Comparison of ENCODE assay signal across 27 cellular contexts in genomic region chr17:67044940-67045339, GRCh38. TPM values are rescaled to one million over a fixed set of nuclear protein-coding genes. Genes with fewer than 3 reads are reported as not detected.
"Had no signal": no experiment of that assay in that cellular context is flagged by ENCODE, and none has a peak within 500 bp of the region (broad histone marks: within the 10 kb centered on the region; RNA-seq: fewer than 3 reads in every experiment).

No MANE protein-coding gene starts in this region.

- H3K27me3 ChIP-seq: breast epithelium, colonic mucosa, thyroid gland, upper lobe of right lung had no signal

- ATAC-seq: activated CD8-positive, alpha-beta memory T cell treated with anti-CD3 and anti-CD28 coated beads, Interleukin-2, amount 10 ng/mL, durations not matched to agents 7 days and 5 days; activated CD8-positive, alpha-beta T cell treated with anti-CD3 and anti-CD28 coated beads for 36 hours; activated naive CD4-positive, alpha-beta T cell treated with anti-CD3 and anti-CD28 coated beads, Interleukin-2, amount 50 U/mL, for 72 hours; effector memory CD8-positive, alpha-beta T cell; esophagus mucosa; stimulated activated naive CD8-positive, alpha-beta T cell treated with anti-CD3 and anti-CD28 coated beads, Interleukin-15, Interleukin-2, amounts not matched to agents 100 U/mL and 50 U/mL, for 24 hours; T-cell; upper lobe of right lung had no signal

- H3K36me3 ChIP-seq: breast epithelium, colonic mucosa, thyroid gland, upper lobe of right lung, WERI-Rb-1 had no signal

- H3K9me3 ChIP-seq: colonic mucosa, thyroid gland had no signal

- H3K4me3 ChIP-seq: breast epithelium, colonic mucosa, dorsolateral prefrontal cortex, thyroid gland, upper lobe of right lung had no signal

- H3K4me1 ChIP-seq: breast epithelium, colonic mucosa, thyroid gland, upper lobe of right lung had no signal

- DNase-seq: activated CD4-positive, alpha-beta T cell treated with anti-CD3 and anti-CD28 coated beads, Interleukin-2, amount 10 ng/mL, durations not matched to agents 7 days and 5 days; activated CD4-positive, CD25-positive, alpha-beta regulatory T cell treated with anti-CD3 and anti-CD28 coated beads, Interleukin-2, amount 50 U/mL, for 72 hours; activated CD8-positive, alpha-beta memory T cell treated with anti-CD3 and anti-CD28 coated beads, Interleukin-2, amount 10 ng/mL, durations not matched to agents 7 days and 5 days; activated CD8-positive, alpha-beta T cell treated with anti-CD3 and anti-CD28 coated beads for 36 hours; activated gamma-delta T cell treated with Interleukin-2 at 50 U/mL for 16 hours; activated T-cell treated with anti-CD3 and anti-CD28 coated beads for 4 hours; colonic mucosa; dorsolateral prefrontal cortex; effector memory CD8-positive, alpha-beta T cell; occipital lobe; stimulated activated CD4-positive, alpha-beta T cell treated with anti-CD3 and anti-CD28 coated beads, Interleukin-12 subunit alpha, Interleukin-12 subunit beta, amount 100 ng/mL, for 4 hours; stimulated activated CD4-positive, alpha-beta T cell treated with anti-CD3 and anti-CD28 coated beads, Interleukin-4, amount 100 ng/mL, for 4 hours; stimulated activated naive CD8-positive, alpha-beta T cell treated with anti-CD3 and anti-CD28 coated beads, Interleukin-15, Interleukin-2, amounts not matched to agents 100 U/mL and 50 U/mL, for 24 hours; T-cell; thyroid gland; upper lobe of right lung; WERI-Rb-1 had no signal

- H3K27ac ChIP-seq: breast epithelium, colonic mucosa, dorsolateral prefrontal cortex, thyroid gland, upper lobe of right lung, WERI-Rb-1 had no signal

RNA-seq across cellular contexts. Expression of gene CACNG1, which starts 0.6 kb away (rescaled TPM):
- total RNA-seq: activated CD4-positive, alpha-beta T cell treated with anti-CD3 and anti-CD28 coated beads, Interleukin-2, amount 10 ng/mL, durations not matched to agents 7 days and 5 days; activated CD8-positive, alpha-beta memory T cell treated with anti-CD3 and anti-CD28 coated beads, Interleukin-2, amount 10 ng/mL, durations not matched to agents 7 days and 5 days; activated CD8-positive, alpha-beta T cell treated with anti-CD3 and anti-CD28 coated beads for 36 hours; activated naive CD4-positive, alpha-beta T cell treated with anti-CD3 and anti-CD28 coated beads, Interleukin-2, amount 50 U/mL, for 72 hours; activated T-helper 1 cell treated with anti-CD3 and anti-CD28 coated beads, Interleukin-12 subunit alpha, Interleukin-12 subunit beta, Interleukin-2, Interleukin-4 antibody, amounts not matched to agents 30 ng/mL and 10 ng/mL and 1 ng/mL, durations not matched to agents 14 hours and 24 hours and 36 hours; astrocyte; breast epithelium; colonic mucosa; endothelial cell of umbilical vein; esophagus mucosa; lower leg skin; renal cortical epithelial cell; subcutaneous adipose tissue; T-cell; thyroid gland; upper lobe of right lung had no signal
- polyA plus RNA-seq: adipose tissue, endothelial cell of umbilical vein had no signal
